9 cellular contexts compared by ENCODE assay signal in genomic region chr12:113246478-113247122, GRCh38. TPM values are rescaled to one million over a fixed set of nuclear protein-coding genes. Genes with fewer than 3 reads are reported as not detected.
DNase-seq lines count a peak whose midpoint lies in the region; ATAC-seq lines count a peak whose summit lies in the region.
"Had no signal": no experiment of that assay in that cellular context is flagged by ENCODE, and none has a peak within 500 bp of the region (broad histone marks: within the 10 kb centered on the region; RNA-seq: fewer than 3 reads in every experiment).

No MANE protein-coding gene starts in this region.

- DNase-seq in NCI-H510A (lab: John Stamatoyannopoulos, UW) (peak; percentile 48), NCI-H226 (no peak), NCI-H446 (lab: John Stamatoyannopoulos, UW) (no peak)
- DNase-seq: stimulated activated naive CD4-positive, alpha-beta T cell treated with Interleukin-2 at 50 U/mL for 16 hours had no signal

- H3K9me3 ChIP-seq in esophagus (ENCODE audit: control insufficient read depth in 2 of 2, insufficient read depth in 1 of 2, low read depth in 1 of 2, low read length in 1 of 2): no peaks in the 10 kb centered on the region
- no peaks in the 10 kb centered on the region for H3K9me3 ChIP-seq in neuron (ENCODE audit: low read length)

- no peaks in the 10 kb centered on the region for H3K79me2 ChIP-seq in ACC112 (ENCODE audit: control insufficient read depth, insufficient read depth, low read length, unreplicated experiment)

- H3K27ac ChIP-seq in ACC112 (ENCODE audit: low read depth, low read length): peak overlapping the region; percentile 86
- H3K27ac ChIP-seq in esophagus (ENCODE audit: low read depth in 2 of 2, low read length in 1 of 2): peak overlapping the region; percentile 95 to 96

- H3K4me1 ChIP-seq in ACC112 (ENCODE audit: control insufficient read depth, insufficient read depth, low read length, unreplicated experiment) (peaks cover 44% of the 10 kb centered on the region), esophagus (ENCODE audit: control insufficient read depth in 2 of 2, insufficient read depth in 2 of 2, low read length in 1 of 2) (peaks cover 11 to 36% of the 10 kb centered on the region in 2 donors), neuron (ENCODE audit: insufficient read depth, low read length) (peaks cover 12% of the 10 kb centered on the region)

- H2AFZ ChIP-seq in ACC112 (ENCODE audit: low read length, unreplicated experiment): no peak overlapping the region
- peak overlapping the region; percentile 0 for H2AFZ ChIP-seq in neuron (ENCODE audit: low read depth, low read length)

- WGBS in esophagus, 2 donors: 42 to 47% methylated on average over 18 of the region's 18 CpGs

- H3K36me3 ChIP-seq in ACC112 (ENCODE audit: insufficient read depth, low read length) (no peaks in the 10 kb centered on the region), esophagus (ENCODE audit: control insufficient read depth in 2 of 2, insufficient read depth in 2 of 2, low read length in 1 of 2) (peaks cover 3 to 17% of the 10 kb centered on the region in 2 donors), neuron (ENCODE audit: insufficient read depth, low read length) (no peaks in the 10 kb centered on the region)

- ATAC-seq in HG03354 (IDR thresholded peaks at IDR 0.05; ENCODE audit: poor library complexity, severe bottlenecking, unreplicated experiment) (no peak), GM18858 (IDR thresholded peaks at IDR 0.05; ENCODE audit: unreplicated experiment) (no peak)

- H3K27me3 ChIP-seq in ACC112 (ENCODE audit: insufficient read depth, low read length) (no peaks in the 10 kb centered on the region), esophagus (ENCODE audit: control insufficient read depth in 1 of 2, insufficient read depth in 2 of 2, low read length in 2 of 2) (no peaks in the 10 kb centered on the region), neuron (ENCODE audit: insufficient read depth, low read length) (no peaks in the 10 kb centered on the region)

- H3K4me3 ChIP-seq in ACC112 (ENCODE audit: low read depth, low read length) (peak overlapping the region; percentile 41; the same call in 1 of the 2 replicates), esophagus (ENCODE audit: low read depth in 1 of 2, low read length in 2 of 2) (peak overlapping the region in 1 of 2 donors; percentile 13), neuron (ENCODE audit: low read length) (no peak overlapping the region)

RNA-seq across cellular contexts. Expression of gene TPCN1, which starts 25.3 kb away (rescaled TPM):
- 10 to 100 TPM; 30.9 to 57.6 TPM for polyA plus RNA-seq in esophagus
